Comparison of ENCODE assay signal across 26 cellular contexts in the genomic region with DNA sequence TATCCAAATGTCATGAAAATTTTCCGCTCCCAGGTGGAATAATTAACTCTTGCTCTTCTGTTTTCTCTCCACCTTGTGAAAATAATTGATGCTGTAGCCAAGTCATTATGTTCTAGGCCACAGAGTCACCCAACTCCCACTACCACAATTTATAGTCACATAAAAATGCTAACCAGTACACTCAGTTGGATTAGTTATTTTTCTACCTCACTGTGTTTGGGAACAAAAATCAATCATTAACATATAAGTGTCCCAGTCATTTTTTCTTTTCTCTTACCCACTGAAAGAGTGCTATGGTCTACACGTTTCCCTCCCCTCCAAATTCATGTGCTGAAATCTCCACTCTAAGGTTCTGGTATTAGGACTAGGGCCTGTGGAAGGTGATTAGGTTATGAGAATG.
"Had no signal": no experiment of that assay in that cellular context is flagged by ENCODE, and none has a peak within 500 bp of the region (broad histone marks: within the 10 kb centered on the region; RNA-seq: fewer than 3 reads in every experiment).

No MANE protein-coding gene starts in this region.

- H3K9me3 Mint-ChIP-seq: activated CD4-positive, alpha-beta T cell treated with anti-CD3 and anti-CD28 coated beads, Interleukin-2, amount 10 ng/mL, durations not matched to agents 24 days and 14 days had no signal

- H3K27me3 ChIP-seq: adrenal gland, SJCRH30 had no signal

- H3K27ac ChIP-seq: adrenal gland, SJCRH30, SK-N-MC had no signal

- H3K4me1 Mint-ChIP-seq: activated CD4-positive, alpha-beta T cell treated with anti-CD3 and anti-CD28 coated beads, Interleukin-2, amount 10 ng/mL, durations not matched to agents 24 days and 14 days; activated T-helper 17 cell treated with anti-CD3 and anti-CD28 coated beads, Interleukin-2, amount 50 U/mL, for 72 hours; brain had no signal

- ATAC-seq: activated CD8-positive, alpha-beta T cell treated with anti-CD3 and anti-CD28 coated beads for 36 hours; activated naive CD4-positive, alpha-beta T cell treated with anti-CD3 and anti-CD28 coated beads, Interleukin-2, amount 50 U/mL, for 72 hours; activated T-cell treated with anti-CD3 and anti-CD28 coated beads, Interleukin-2, amount 50 U/mL, for 72 hours; activated T-helper 17 cell treated with anti-CD3 and anti-CD28 coated beads, Interleukin-2, amount 50 U/mL, for 72 hours; K562; Panc1 had no signal

- H3K36me3 Mint-ChIP-seq: activated naive CD4-positive, alpha-beta T cell treated with anti-CD3 and anti-CD28 coated beads, Interleukin-2, amount 50 U/mL, for 72 hours; brain had no signal

- H3K36me3 ChIP-seq: adrenal gland, SJCRH30 had no signal

- DNase-seq: activated CD4-positive, alpha-beta T cell treated with anti-CD3 and anti-CD28 coated beads, Interleukin-2, amount 10 ng/mL, durations not matched to agents 24 days and 14 days; activated CD4-positive, alpha-beta T cell treated with anti-CD3 and anti-CD28 coated beads, Interleukin-2, amount 50 U/mL, for 4 hours; activated CD8-positive, alpha-beta T cell treated with anti-CD3 and anti-CD28 coated beads for 36 hours; activated effector memory CD4-positive, alpha-beta T cell treated with anti-CD3 and anti-CD28 coated beads, Interleukin-2, amount 50 U/mL, for 16 hours; activated naive CD4-positive, alpha-beta T cell treated with Interleukin-2 at 50 U/mL for 16 hours; activated T-cell treated with anti-CD3 and anti-CD28 coated beads, Interleukin-2, amount 50 U/mL, for 1 hour; activated T-cell treated with anti-CD3 and anti-CD28 coated beads, Interleukin-2, amount 50 U/mL, for 72 hours; adrenal gland; caudate nucleus; NCI-H1105; NCI-H1417 treated with DMSO at 0.1 percent for 48 hours; NCI-H187 treated with DMSO at 0.1 percent for 48 hours; NCI-H2081; NCI-H2171 treated with DMSO at 0.1 percent for 48 hours; NCI-H2227 treated with DMSO at 0.1 percent for 48 hours; NCI-H446; NCI-H510A treated with DMSO at 0.1 percent for 48 hours; SHP77; SJCRH30; T1000 had no signal

- H3K4me3 Mint-ChIP-seq: activated CD4-positive, alpha-beta T cell treated with anti-CD3 and anti-CD28 coated beads, Interleukin-2, amount 10 ng/mL, durations not matched to agents 24 days and 14 days; activated CD8-positive, alpha-beta T cell treated with anti-CD3 and anti-CD28 coated beads for 36 hours; activated T-cell treated with anti-CD3 and anti-CD28 coated beads, Interleukin-2, amount 50 U/mL, for 72 hours; activated T-helper 17 cell treated with anti-CD3 and anti-CD28 coated beads, Interleukin-2, amount 50 U/mL, for 72 hours; brain had no signal

- H3K27me3 Mint-ChIP-seq: activated CD4-positive, alpha-beta T cell treated with anti-CD3 and anti-CD28 coated beads, Interleukin-2, amount 10 ng/mL, durations not matched to agents 24 days and 14 days had no signal

- H3K4me1 ChIP-seq: adrenal gland, SJCRH30 had no signal

- H3K4me3 ChIP-seq: adrenal gland, K562, SJCRH30, SK-N-MC had no signal

- H3K27ac Mint-ChIP-seq: activated CD4-positive, alpha-beta T cell treated with anti-CD3 and anti-CD28 coated beads, Interleukin-2, amount 10 ng/mL, durations not matched to agents 24 days and 14 days; activated CD8-positive, alpha-beta T cell treated with anti-CD3 and anti-CD28 coated beads for 36 hours; activated naive CD4-positive, alpha-beta T cell treated with anti-CD3 and anti-CD28 coated beads, Interleukin-2, amount 50 U/mL, for 72 hours; activated T-cell treated with anti-CD3 and anti-CD28 coated beads, Interleukin-2, amount 50 U/mL, for 72 hours; activated T-helper 17 cell treated with anti-CD3 and anti-CD28 coated beads, Interleukin-2, amount 50 U/mL, for 72 hours; brain had no signal
